In the genomic region with DNA sequence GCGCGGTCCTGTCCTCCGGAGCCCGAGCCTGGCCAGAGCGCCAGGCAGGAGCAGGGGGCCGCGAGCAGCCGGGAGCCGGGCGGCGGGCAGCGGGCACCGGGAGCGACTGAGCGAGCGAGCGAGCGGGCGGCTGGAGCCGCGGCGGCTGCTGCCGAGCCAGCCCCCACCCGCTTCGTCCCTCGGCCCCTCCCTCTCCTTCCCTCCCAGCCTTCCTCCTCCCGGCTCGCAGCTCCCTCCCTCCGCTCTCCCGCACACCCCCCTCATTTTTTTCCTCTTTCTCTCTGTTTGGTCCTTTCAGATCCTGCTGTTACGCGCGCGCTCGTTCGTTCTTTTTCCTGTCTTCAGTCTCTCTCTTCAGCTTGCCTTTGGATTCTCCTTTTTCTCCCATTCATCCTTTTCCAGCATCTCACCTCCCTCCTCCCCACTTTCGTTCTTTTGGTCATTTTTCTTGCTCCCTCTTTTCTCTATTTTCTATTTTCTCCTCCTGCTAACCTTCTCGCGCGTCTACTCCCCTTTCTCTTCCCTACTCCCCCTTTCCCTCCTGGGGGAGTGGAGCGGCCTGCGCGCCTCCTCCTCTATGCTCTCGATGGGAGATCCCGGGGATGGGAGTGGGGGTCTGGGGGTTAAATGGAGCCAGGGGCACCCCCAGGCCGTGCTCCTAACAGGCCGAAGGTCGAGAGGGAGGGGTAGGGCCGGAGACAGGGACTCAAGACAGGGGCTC, we compare ENCODE assay signal across 8 cellular contexts. TPM values are rescaled to one million over a fixed set of nuclear protein-coding genes. Genes with fewer than 3 reads are reported as not detected.
DNase-seq lines count a peak whose midpoint lies in the region; ATAC-seq and TF ChIP-seq lines count a peak whose summit lies in the region.

A gene (minus strand): TSS at position 108 of the 721 bp plus-strand sequence. CDS start 125,347 bp downstream, outside the sequence.

- H3K4me1 Mint-ChIP-seq in HFFc6 (ENCODE audit: low read depth) (peaks cover 8% of the 10 kb centered on the region), T-cell (peaks cover 10 to 27% (median 18%) of the 10 kb centered on the region in 3 donors), naive B cell (peaks cover 11 to 28% (median 20%) of the 10 kb centered on the region in 3 donors)

- no peak within 1 kb of the TSS for H3K9ac ChIP-seq in fibroblast of lung (ENCODE audit: insufficient read depth, low read length)

- peak within 1 kb of the TSS; percentile 22 for H2AFZ ChIP-seq in fibroblast of lung (ENCODE audit: low read length)

- H3K4me1 ChIP-seq in fibroblast of lung (ENCODE audit: control insufficient read depth, extremely low read depth, insufficient read depth, low read length): no peaks in the 10 kb centered on the region

- H3K9me3 Mint-ChIP-seq in HFFc6 (no peaks in the 10 kb centered on the region), T-cell (no peaks in the 10 kb centered on the region), naive B cell (no peaks in the 10 kb centered on the region)

- peaks cover 54% of the 10 kb centered on the region for H3K27me3 Mint-ChIP-seq in HFFc6 (ENCODE audit: insufficient read depth)
- H3K27me3 Mint-ChIP-seq in T-cell: peaks cover 41 to 69% of the 10 kb centered on the region in 2 donors
- peaks cover 63 to 76% (median 66%) of the 10 kb centered on the region in 3 donors for H3K27me3 Mint-ChIP-seq in naive B cell

- H3K9me3 ChIP-seq in fibroblast of lung (ENCODE audit: control insufficient read depth, insufficient read depth, low read depth, low read length): no peaks in the 10 kb centered on the region

- H3K4me3 Mint-ChIP-seq in HFFc6 (peak within 1 kb of the TSS; percentile 84), T-cell (peak within 1 kb of the TSS; percentile 73 to 83 (median 77)), naive B cell (peak within 1 kb of the TSS; percentile 86 to 91 (median 88))

- H3K36me3 ChIP-seq in BJ (ENCODE audit: control insufficient read depth, insufficient read depth, low read length) (no peaks in the 10 kb centered on the region), fibroblast of lung (ENCODE audit: control insufficient read depth, insufficient read depth, low read length) (no peaks in the 10 kb centered on the region)

- TF ChIP-seq CTCF in BJ (IDR thresholded peaks at IDR 0.05; ENCODE audit: insufficient read depth, low read depth, low read length) (no peak), HFFc6 (IDR thresholded peaks at IDR 0.05) (no peak), fibroblast of lung (conservative IDR thresholded peaks at IDR 0.05 in 1 of 2, IDR thresholded peaks at IDR 0.05 in 1 of 2; ENCODE audit: low read depth in 1 of 2, low read length in 2 of 2) (no peak)

- ATAC-seq in T-cell (replicated peaks in 1 of 4) (peak in 1 of 4 experiments; percentile 8), naive B cell (ENCODE audit: low read depth in 2 of 2) (no peak), GM19324 (IDR thresholded peaks at IDR 0.05; ENCODE audit: low FRiP score, unreplicated experiment) (no peak)

- H4K20me1 ChIP-seq in fibroblast of lung (ENCODE audit: control insufficient read depth, extremely low read depth, insufficient read depth, low read length): no peaks in the 10 kb centered on the region

- CTCF ChIA-PET in BJ (lab: Yijun Ruan, JAX): interaction anchor here (1.0 kb wide), 1 partner anchor 22 kb away, joined by 3 read pairs; no protein-coding TSS in a partner anchor
- CTCF ChIA-PET in T-cell (lab: Charles Lee): interaction anchor here in 1 of 2 donors (0.6 kb wide), 1 partner anchor 155 kb away, joined by 3 read pairs; no protein-coding TSS in a partner anchor

- H3K36me3 Mint-ChIP-seq in HFFc6 (ENCODE audit: low read depth) (no peaks in the 10 kb centered on the region), T-cell (no peaks in the 10 kb centered on the region), naive B cell (peaks cover 0 to 10% of the 10 kb centered on the region in 2 donors)

- DNase-seq in BJ (ENCODE audit: low read depth) (no peak), HFFc6 (no peak), T-cell (no peak), fibroblast of lung (ENCODE audit: low read depth in 2 of 2) (peak; percentile 47 to 56), naive B cell (no peak), OCI-M1 (lab: John Stamatoyannopoulos, UW) (no peak)
- no peak for DNase-seq in activated CD8-positive, alpha-beta memory T cell treated with anti-CD3 and anti-CD28 coated beads, Interleukin-2, amount 50 U/mL, for 48 hours

- POLR2A ChIA-PET in BJ (lab: Charles Lee): no interaction called here
- POLR2A ChIA-PET in T-cell (lab: Charles Lee): no interaction called here

- H3K4me3 ChIP-seq in BJ (ENCODE audit: low read depth, low read length) (peak within 1 kb of the TSS; percentile 36), fibroblast of lung (replicated peaks in 1 of 4; ENCODE audit: control extremely low read depth in 1 of 4, insufficient read depth in 1 of 4, low read depth in 3 of 4, low read length in 4 of 4) (peak within 1 kb of the TSS; percentile 24 to 53 (median 46))

- H3K4me2 ChIP-seq in fibroblast of lung (ENCODE audit: extremely low read depth, insufficient read depth, low read length): peak within 1 kb of the TSS; percentile 44

- H3K27ac Mint-ChIP-seq in HFFc6 (no peak within 1 kb of the TSS), T-cell (peak within 1 kb of the TSS in 1 of 2 donors; percentile 68), naive B cell (peak within 1 kb of the TSS in 4 of 6 donors; percentile 24 to 92 (median 57))

- peaks cover 60% of the 10 kb centered on the region for H3K27me3 ChIP-seq in BJ (ENCODE audit: control insufficient read depth, insufficient read depth, low read length)
- peaks cover 66% of the 10 kb centered on the region for H3K27me3 ChIP-seq in fibroblast of lung (ENCODE audit: control insufficient read depth, insufficient read depth, low read length)

- no peak within 1 kb of the TSS for H3K27ac ChIP-seq in fibroblast of lung (ENCODE audit: insufficient read depth, low read length)

- H3K79me2 ChIP-seq in fibroblast of lung (ENCODE audit: control insufficient read depth, insufficient read depth, low read length): no peaks in the 10 kb centered on the region

RNA-seq across cellular contexts. Expression of the gene that starts here (rescaled TPM):
- polyA plus RNA-seq in BJ (2011; rRNA removed): 0.04 TPM in 1 of 2 replicates, not detected in the other
- polyA minus RNA-seq in BJ (2011; rRNA and poly(A)+ RNA removed): not detected in 2 replicates
- not detected for total RNA-seq in HFFc6 (2021; fragmentation: NEBNext Ultra II Directional; extraction: Animal tissue kit (Norgen Biotek cat#: 25700))
- under 1 TPM in 1 of 5 donors, not detected in 4; 0.20 TPM for total RNA-seq in T-cell
- total RNA-seq in fibroblast of lung: under 0.01 TPM in 1 of 2 replicates, not detected in the other
- not detected in 2 replicates for polyA plus RNA-seq in fibroblast of lung
- polyA plus RNA-seq in fibroblast of lung (2012): 0.02 TPM in 1 of 2 replicates, not detected in the other
- polyA minus RNA-seq in fibroblast of lung (ENCODE audit: low replicate concordance): not detected in 2 replicates
- polyA plus RNA-seq in naive B cell (ENCODE audit: low read depth in 6 of 6): under 1 TPM in 1 of 6 donors, not detected in 5; 1.00 TPM

Comparison
In these comparisons a context has a peak if more than half of its experiments do, and no peak if none do; other contexts are left out.
1. Peak in DNase-seq, H3K4me3 ChIP-seq and H3K4me2 ChIP-seq in fibroblast of lung; RNA of the gene not detected or under 1 TPM.